Comparison of ENCODE assay signal across 37 cellular contexts in the genomic region with DNA sequence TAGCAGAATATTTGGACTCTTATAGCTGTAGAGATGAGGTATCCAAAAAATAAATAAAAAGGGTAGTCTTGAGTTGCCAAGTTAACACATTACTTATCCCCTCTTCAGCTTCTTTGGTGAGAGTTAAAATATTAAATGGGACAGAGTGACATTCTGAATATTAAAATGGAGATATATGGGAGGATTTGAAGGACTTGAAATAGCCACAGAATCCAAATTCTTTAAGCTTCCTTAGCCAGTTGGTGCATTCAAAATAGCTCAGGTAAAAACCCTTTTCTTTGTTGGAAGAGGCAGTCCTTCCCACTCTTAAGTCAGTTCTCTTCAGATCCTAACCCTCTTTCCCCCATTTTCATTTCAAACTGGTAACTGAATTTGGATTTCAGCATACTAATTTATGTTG.
"Had no signal": no experiment of that assay in that cellular context is flagged by ENCODE, and none has a peak within 500 bp of the region (broad histone marks: within the 10 kb centered on the region; RNA-seq: fewer than 3 reads in every experiment).

No MANE protein-coding gene starts in this region.

- DNase-seq: activated effector memory CD4-positive, alpha-beta T cell treated with anti-CD3 and anti-CD28 coated beads, Interleukin-2, amount 50 U/mL, for 16 hours; activated effector memory CD4-positive, alpha-beta T cell treated with Interleukin-2 at 50 U/mL for 16 hours; activated gamma-delta T cell; activated gamma-delta T cell treated with Interleukin-2 at 50 U/mL for 16 hours; activated naive CD4-positive, alpha-beta T cell; activated naive CD4-positive, alpha-beta T cell treated with anti-CD3 and anti-CD28 coated beads for 36 hours; activated naive CD4-positive, alpha-beta T cell treated with anti-CD3 and anti-CD28 coated beads, Interleukin-2, amount 10 ng/mL, durations not matched to agents 7 days and 5 days; activated naive CD4-positive, alpha-beta T cell treated with anti-CD3 and anti-CD28 coated beads, Interleukin-2, amount 50 U/mL, for 16 hours; activated naive CD4-positive, alpha-beta T cell treated with Interleukin-2 at 50 U/mL for 16 hours; activated naive CD8-positive, alpha-beta T cell treated with anti-CD3 and anti-CD28 coated beads for 36 hours; activated naive CD8-positive, alpha-beta T cell treated with anti-CD3 and anti-CD28 coated beads, Interleukin-2, amount 10 ng/mL, durations not matched to agents 7 days and 5 days; activated naive CD8-positive, alpha-beta T cell treated with anti-CD3 and anti-CD28 coated beads, Interleukin-2, amount 50 U/mL, for 24 hours; activated T-cell treated with anti-CD3 and anti-CD28 coated beads, Interleukin-2, amount 50 U/mL, for 24 hours; activated T-cell treated with anti-CD3 and anti-CD28 coated beads, Interleukin-2, amount 50 U/mL, for 4 hours; activated T-cell treated with anti-CD3 and anti-CD28 coated beads, Interleukin-2, amount 50 U/mL, for 48 hours; activated T-cell treated with anti-CD3 and anti-CD28 coated beads, Interleukin-2, amount 50 U/mL, for 72 hours; adrenal gland; amniotic stem cell; amygdala; anterior cingulate cortex; aorta; body of pancreas; brain microvascular endothelial cell; caudate nucleus; central memory CD4-positive, alpha-beta T cell; cerebellar nuclear complex had no signal

- H3K27me3 Mint-ChIP-seq: activated naive CD4-positive, alpha-beta T cell treated with anti-CD3 and anti-CD28 coated beads, Interleukin-2, amount 10 ng/mL, durations not matched to agents 7 days and 5 days; activated naive CD4-positive, alpha-beta T cell treated with anti-CD3 and anti-CD28 coated beads, Interleukin-2, amount 50 U/mL, for 24 hours; activated naive CD8-positive, alpha-beta T cell; activated naive CD8-positive, alpha-beta T cell treated with anti-CD3 and anti-CD28 coated beads for 36 hours; activated naive CD8-positive, alpha-beta T cell treated with anti-CD3 and anti-CD28 coated beads, Interleukin-2, amount 10 ng/mL, durations not matched to agents 7 days and 5 days; activated naive CD8-positive, alpha-beta T cell treated with anti-CD3 and anti-CD28 coated beads, Interleukin-2, amount 50 U/mL, for 24 hours; activated T-cell treated with anti-CD3 and anti-CD28 coated beads, Interleukin-2, amount 50 U/mL, for 24 hours; activated T-helper 17 cell treated with anti-CD3 and anti-CD28 coated beads, Interleukin-2, amount 50 U/mL, for 72 hours; brain; central memory CD8-positive, alpha-beta T cell had no signal

- H3K27ac Mint-ChIP-seq: activated naive CD4-positive, alpha-beta T cell treated with anti-CD3 and anti-CD28 coated beads for 36 hours; activated naive CD4-positive, alpha-beta T cell treated with anti-CD3 and anti-CD28 coated beads, Interleukin-2, amount 10 ng/mL, durations not matched to agents 7 days and 5 days; activated naive CD4-positive, alpha-beta T cell treated with anti-CD3 and anti-CD28 coated beads, Interleukin-2, amount 50 U/mL, for 24 hours; activated naive CD4-positive, alpha-beta T cell treated with anti-CD3 and anti-CD28 coated beads, Interleukin-2, amount 50 U/mL, for 72 hours; activated naive CD8-positive, alpha-beta T cell; activated naive CD8-positive, alpha-beta T cell treated with anti-CD3 and anti-CD28 coated beads for 36 hours; activated naive CD8-positive, alpha-beta T cell treated with anti-CD3 and anti-CD28 coated beads, Interleukin-2, amount 10 ng/mL, durations not matched to agents 7 days and 5 days; activated naive CD8-positive, alpha-beta T cell treated with anti-CD3 and anti-CD28 coated beads, Interleukin-2, amount 50 U/mL, for 24 hours; activated T-cell treated with anti-CD3 and anti-CD28 coated beads, Interleukin-2, amount 50 U/mL, for 24 hours; activated T-cell treated with anti-CD3 and anti-CD28 coated beads, Interleukin-2, amount 50 U/mL, for 72 hours; activated T-helper 1 cell treated with anti-CD3 and anti-CD28 coated beads, Interleukin-12 subunit alpha, Interleukin-12 subunit beta, Interleukin-2, Interleukin-4 antibody, amounts not matched to agents 30 ng/mL and 10 ng/mL and 1 ng/mL, durations not matched to agents 14 hours and 24 hours and 36 hours; activated T-helper 17 cell treated with anti-CD3 and anti-CD28 coated beads, Interleukin-2, amount 50 U/mL, for 72 hours; activated T-helper 2 cell treated with anti-CD3 and anti-CD28 coated beads, Interferon-gamma antibody, Interleukin-2, Interleukin-4, amounts not matched to agents 10 μg/mL and 5 μg/mL and 100 μg/mL, durations not matched to agents 14 hours and 24 hours and 36 hours; brain had no signal

- H3K4me3 ChIP-seq: adrenal gland, ascending aorta, body of pancreas, breast epithelium, cardiac muscle cell had no signal

- H3K27me3 ChIP-seq: adrenal gland, ascending aorta, body of pancreas, brain microvascular endothelial cell, breast epithelium, cardiac muscle cell had no signal

- ATAC-seq: activated naive CD4-positive, alpha-beta T cell treated with anti-CD3 and anti-CD28 coated beads, Interleukin-2, amount 50 U/mL, for 72 hours; activated naive CD8-positive, alpha-beta T cell treated with anti-CD3 and anti-CD28 coated beads, Interleukin-2, amount 50 U/mL, for 24 hours; activated T-cell treated with anti-CD3 and anti-CD28 coated beads, Interleukin-2, amount 50 U/mL, for 4 hours; activated T-cell treated with anti-CD3 and anti-CD28 coated beads, Interleukin-2, amount 50 U/mL, for 72 hours; activated T-helper 17 cell treated with anti-CD3 and anti-CD28 coated beads, Interleukin-2, amount 50 U/mL, for 72 hours; body of pancreas had no signal

- H3K4me1 ChIP-seq: adrenal gland, ascending aorta, body of pancreas, breast epithelium had no signal

- H3K4me3 Mint-ChIP-seq: activated naive CD4-positive, alpha-beta T cell treated with anti-CD3 and anti-CD28 coated beads for 36 hours; activated naive CD4-positive, alpha-beta T cell treated with anti-CD3 and anti-CD28 coated beads, Interleukin-2, amount 10 ng/mL, durations not matched to agents 7 days and 5 days; activated naive CD4-positive, alpha-beta T cell treated with anti-CD3 and anti-CD28 coated beads, Interleukin-2, amount 50 U/mL, for 24 hours; activated naive CD8-positive, alpha-beta T cell; activated naive CD8-positive, alpha-beta T cell treated with anti-CD3 and anti-CD28 coated beads for 36 hours; activated naive CD8-positive, alpha-beta T cell treated with anti-CD3 and anti-CD28 coated beads, Interleukin-2, amount 10 ng/mL, durations not matched to agents 7 days and 5 days; activated naive CD8-positive, alpha-beta T cell treated with anti-CD3 and anti-CD28 coated beads, Interleukin-2, amount 50 U/mL, for 24 hours; activated T-cell treated with anti-CD3 and anti-CD28 coated beads, Interleukin-2, amount 50 U/mL, for 24 hours; activated T-cell treated with anti-CD3 and anti-CD28 coated beads, Interleukin-2, amount 50 U/mL, for 4 hours; activated T-cell treated with anti-CD3 and anti-CD28 coated beads, Interleukin-2, amount 50 U/mL, for 72 hours; activated T-helper 1 cell treated with anti-CD3 and anti-CD28 coated beads, Interleukin-12 subunit alpha, Interleukin-12 subunit beta, Interleukin-2, Interleukin-4 antibody, amounts not matched to agents 30 ng/mL and 10 ng/mL and 1 ng/mL, durations not matched to agents 14 hours and 24 hours and 36 hours; activated T-helper 17 cell treated with anti-CD3 and anti-CD28 coated beads, Interleukin-2, amount 50 U/mL, for 72 hours; brain; central memory CD8-positive, alpha-beta T cell had no signal

- H3K36me3 ChIP-seq: adrenal gland, ascending aorta, brain microvascular endothelial cell, breast epithelium, cardiac muscle cell had no signal

- H3K36me3 Mint-ChIP-seq: brain had no signal

- H3K27ac ChIP-seq: adrenal gland, ascending aorta, body of pancreas, brain microvascular endothelial cell, breast epithelium, cardiac muscle cell had no signal

- H3K4me1 Mint-ChIP-seq: brain had no signal
